In genomic region chr6:31203345-31203979, GRCh38 we compare ENCODE assay signal across 8 cellular contexts. TPM values are rescaled to one million over a fixed set of nuclear protein-coding genes. Genes with fewer than 3 reads are reported as not detected.
DNase-seq lines count a peak whose midpoint lies in the region; ATAC-seq and TF ChIP-seq lines count a peak whose summit lies in the region.

No MANE protein-coding gene starts in this region.

- peaks cover 70% of the 10 kb centered on the region for H3K4me1 Mint-ChIP-seq in dendritic cell treated with granulocyte-macrophage colony-stimulating factor and Interleukin-4, amounts not matched to agents 40 ng/mL and 50 ng/mL, for 4 days (ENCODE audit: low read depth)
- peaks cover 19 to 70% (median 68%) of the 10 kb centered on the region in 4 donors for H3K4me1 Mint-ChIP-seq in naive thymus-derived CD8-positive, alpha-beta T cell

- H3K4me1 ChIP-seq in upper lobe of left lung = peaks cover 28 to 45% (median 35%) of the 10 kb centered on the region in 4 donors

- TF ChIP-seq EP300 in upper lobe of left lung (IDR thresholded peaks at IDR 0.05) = no peak

- peak overlapping the region in 3 of 4 donors; percentile 39 to 55 (median 52) for H3K4me3 ChIP-seq in upper lobe of left lung

- POLR2A ChIA-PET in naive thymus-derived CD8-positive, alpha-beta T cell (lab: Charles Lee) = interaction anchor here (0.5 to 2.1 kb wide), 13 partner anchors 63 to 449 kb away, joined by 3 to 9 read pairs (median 5); partner anchors contain the start of gene BAG6

- no peaks in the 10 kb centered on the region for H3K27me3 Mint-ChIP-seq in dendritic cell treated with granulocyte-macrophage colony-stimulating factor and Interleukin-4, amounts not matched to agents 40 ng/mL and 50 ng/mL, for 4 days
- H3K27me3 Mint-ChIP-seq in naive thymus-derived CD8-positive, alpha-beta T cell = peaks cover 0 to 1% (median 0%) of the 10 kb centered on the region in 5 donors

- peak overlapping the region; percentile 88 for H3K27ac Mint-ChIP-seq in dendritic cell treated with granulocyte-macrophage colony-stimulating factor and Interleukin-4, amounts not matched to agents 40 ng/mL and 50 ng/mL, for 4 days
- peak overlapping the region; percentile 88 to 98 (median 97) for H3K27ac Mint-ChIP-seq in naive thymus-derived CD8-positive, alpha-beta T cell

- TF ChIP-seq POLR2A in upper lobe of left lung (IDR thresholded peaks at IDR 0.05) = no peak

- WGBS in upper lobe of left lung, 2 donors = 18 to 29% methylated on average over 5 of the region's 5 CpGs

- peaks cover 0 to 5% (median 0%) of the 10 kb centered on the region in 4 donors for H3K36me3 ChIP-seq in upper lobe of left lung

- no peak for TF ChIP-seq CTCF in upper lobe of left lung (IDR thresholded peaks at IDR 0.05)

- intact Hi-C loops in dendritic cell treated with granulocyte-macrophage colony-stimulating factor and Interleukin-4, amounts not matched to agents 40 ng/mL and 50 ng/mL, for 4 days (cut with micrococcal nuclease) = no loop called here

- peak overlapping the region; percentile 83 to 90 (median 87) for H3K27ac ChIP-seq in upper lobe of left lung

- peaks cover 13% of the 10 kb centered on the region for H3K36me3 Mint-ChIP-seq in dendritic cell treated with granulocyte-macrophage colony-stimulating factor and Interleukin-4, amounts not matched to agents 40 ng/mL and 50 ng/mL, for 4 days (ENCODE audit: low read depth)
- peaks cover 0 to 15% (median 3%) of the 10 kb centered on the region in 3 donors for H3K36me3 Mint-ChIP-seq in naive thymus-derived CD8-positive, alpha-beta T cell

- no peaks in the 10 kb centered on the region for H3K27me3 ChIP-seq in upper lobe of left lung

- peak overlapping the region; percentile 71 for H3K4me3 Mint-ChIP-seq in dendritic cell treated with granulocyte-macrophage colony-stimulating factor and Interleukin-4, amounts not matched to agents 40 ng/mL and 50 ng/mL, for 4 days
- H3K4me3 Mint-ChIP-seq in naive thymus-derived CD8-positive, alpha-beta T cell = peak overlapping the region; percentile 78 to 94 (median 90)

- H3K9me3 ChIP-seq in upper lobe of left lung = no peaks in the 10 kb centered on the region

- peak; percentile 99 for DNase-seq in NCI-H2029 (lab: John Stamatoyannopoulos, UW)
- peak in 3 of 4 experiments; percentile 26 to 44 (median 34) for DNase-seq in activated CD4-positive, CD25-positive, alpha-beta regulatory T cell (lab: John Stamatoyannopoulos, UW)
- DNase-seq in naive thymus-derived CD8-positive, alpha-beta T cell = peak in 7 of 10 donors; percentile 28 to 69 (median 35)
- no peak for DNase-seq in upper lobe of left lung
- no peak for DNase-seq in AG08395 (ENCODE audit: low spot score)

- H3K9me3 Mint-ChIP-seq in dendritic cell treated with granulocyte-macrophage colony-stimulating factor and Interleukin-4, amounts not matched to agents 40 ng/mL and 50 ng/mL, for 4 days = peaks cover 9% of the 10 kb centered on the region
- no peaks in the 10 kb centered on the region for H3K9me3 Mint-ChIP-seq in naive thymus-derived CD8-positive, alpha-beta T cell

- ATAC-seq in GM18858 (IDR thresholded peaks at IDR 0.05; ENCODE audit: unreplicated experiment) (peak; percentile 50), HG02884 (IDR thresholded peaks at IDR 0.05; ENCODE audit: unreplicated experiment) (peak; percentile 52), upper lobe of left lung (ENCODE audit: low FRiP score in 2 of 2) (peak; percentile 57 to 76)
- ATAC-seq in naive thymus-derived CD8-positive, alpha-beta T cell = peak; percentile 67 to 77

RNA-seq across cellular contexts. Expression of gene POU5F1, which starts 33.0 kb away (rescaled TPM):
- total RNA-seq in naive thymus-derived CD8-positive, alpha-beta T cell = 1 to 10 TPM in 1 of 2 experiments, under 1 TPM in 1; 0.85 to 1.6 TPM
- polyA plus RNA-seq in naive thymus-derived CD8-positive, alpha-beta T cell = not detected
- total RNA-seq in upper lobe of left lung = 10 to 100 TPM in 2 of 6 donors, 1 to 10 TPM in 4; 4.1 to 13.6 (median 5.7) TPM

RNA-seq across cellular contexts. Expression of gene TCF19, which starts 45.1 kb away (rescaled TPM):
- 10 to 100 TPM in 1 of 2 experiments, 1 to 10 TPM in 1; 9.3 to 10.2 TPM for total RNA-seq in naive thymus-derived CD8-positive, alpha-beta T cell
- 1 to 10 TPM; 5.6 to 9.7 (median 8.4) TPM for polyA plus RNA-seq in naive thymus-derived CD8-positive, alpha-beta T cell
- 10 to 100 TPM in 1 of 6 donors, 1 to 10 TPM in 5; 4.2 to 10.0 (median 5.3) TPM for total RNA-seq in upper lobe of left lung

RNA-seq across cellular contexts. Expression of gene CCHCR1, which starts 45.9 kb away (rescaled TPM):
- total RNA-seq in naive thymus-derived CD8-positive, alpha-beta T cell = 10 to 100 TPM; 36.4 to 37.8 TPM
- 1 to 10 TPM; 6.3 to 9.2 (median 6.4) TPM for polyA plus RNA-seq in naive thymus-derived CD8-positive, alpha-beta T cell
- 10 to 100 TPM in 5 of 6 donors, 1 to 10 TPM in 1; 5.5 to 83.8 (median 19.5) TPM for total RNA-seq in upper lobe of left lung

Comparison
In these comparisons a context has a peak if more than half of its experiments do, and no peak if none do; other contexts are left out.
1. DNase-seq: peak in NCI-H2029 (single experiment), activated CD4-positive, CD25-positive, alpha-beta regulatory T cell (3 of 4) and naive thymus-derived CD8-positive, alpha-beta T cell (7 of 10); none in upper lobe of left lung (0 of 2) and AG08395 (single experiment).
2. Peak in every context shown above with its lines, with median percentiles within 50 percentile points of each other: ATAC-seq.